In genomic region chr2:64143154-64144056, GRCh38 we compare ENCODE assay signal across 8 cellular contexts. TPM values are rescaled to one million over a fixed set of nuclear protein-coding genes. Genes with fewer than 3 reads are reported as not detected.
DNase-seq lines count a peak whose midpoint lies in the region; ATAC-seq and TF ChIP-seq lines count a peak whose summit lies in the region.

No MANE protein-coding gene starts in this region.

- no peaks in the 10 kb centered on the region for H3K4me1 ChIP-seq in endocrine pancreas (ENCODE audit: control insufficient read depth, insufficient read depth, low read length)
- peaks cover 9% of the 10 kb centered on the region for H3K4me1 ChIP-seq in mesendoderm (ENCODE audit: control insufficient read depth, low read depth, low read length)

- POLR2A ChIA-PET in WTC11 (lab: Charles Lee), result interaction anchor here (0.5 kb wide), 1 partner anchor 525 kb away, joined by 3 read pairs; no protein-coding TSS in a partner anchor

- H2AK5ac ChIP-seq in mesendoderm (ENCODE audit: low read length), result no peak overlapping the region

- no peaks in the 10 kb centered on the region for H3K79me1 ChIP-seq in mesendoderm (ENCODE audit: low read length)

- H3K9ac ChIP-seq in endocrine pancreas (ENCODE audit: control insufficient read depth, insufficient read depth, low read length) (peak overlapping the region; percentile 6), mesendoderm (ENCODE audit: low read length) (peak overlapping the region; percentile 97)

- H3K27ac ChIP-seq in mesendoderm (ENCODE audit: low read depth, low read length), result peak overlapping the region; percentile 99
- peak overlapping the region; percentile 96 for H3K27ac ChIP-seq in substantia nigra (ENCODE audit: low read depth, low read length, poor library complexity, severe bottlenecking)

- H3K4me1 Mint-ChIP-seq in WTC11, result peaks cover 37% of the 10 kb centered on the region

- DNase-seq in NCI-H1417 (lab: John Stamatoyannopoulos, UW) (peak; percentile 65 to 96 (median 92)), NCI-H1417 treated with DMSO at 0.1 percent for 48 hours (lab: John Stamatoyannopoulos, UW) (no peak), NCI-H1105 treated with DMSO at 0.1 percent for 48 hours (lab: John Stamatoyannopoulos, UW) (peak; percentile 53), WTC11 (ENCODE audit: low spot score) (peak; percentile 53), mesendoderm (peak; percentile 52), substantia nigra (lab: John Stamatoyannopoulos, UW) (peak in 27 of 49 donors; percentile 41 to 90 (median 60))

- H4K5ac ChIP-seq in mesendoderm (ENCODE audit: low read length), result no peak overlapping the region

- no CpG with 5 or more reads among the region's 69 CpGs for WGBS in mesendoderm (ENCODE audit: extremely low coverage, insufficient coverage, low lambda C conversion rate)

- H3K36me3 Mint-ChIP-seq in WTC11, result peaks cover 5% of the 10 kb centered on the region

- H3K4me3 ChIP-seq in endocrine pancreas (ENCODE audit: control insufficient read depth, insufficient read depth, low read length) (peak overlapping the region; percentile 98), mesendoderm (ENCODE audit: low read length) (peak overlapping the region; percentile 78)

- H3K27me3 Mint-ChIP-seq in WTC11 (ENCODE audit: low read depth), result no peaks in the 10 kb centered on the region

- H3K18ac ChIP-seq in mesendoderm (ENCODE audit: low read length), result peak overlapping the region; percentile 99

- peak; percentile 16 for ATAC-seq in HG02588 (IDR thresholded peaks at IDR 0.05; ENCODE audit: unreplicated experiment)
- ATAC-seq in WTC11, result peak; percentile 4

- H3K27me3 ChIP-seq in endocrine pancreas (ENCODE audit: control insufficient read depth, insufficient read depth, low read length), result no peaks in the 10 kb centered on the region
- no peaks in the 10 kb centered on the region for H3K27me3 ChIP-seq in mesendoderm (ENCODE audit: insufficient read depth, low read length, poor library complexity)

- peak overlapping the region; percentile 96 for H3K4ac ChIP-seq in mesendoderm (ENCODE audit: low read depth, low read length)

- no peak overlapping the region for H3K23ac ChIP-seq in mesendoderm (ENCODE audit: low read length)

- H3K9me3 ChIP-seq in endocrine pancreas (ENCODE audit: control insufficient read depth, low read length), result no peaks in the 10 kb centered on the region

- peaks cover 40% of the 10 kb centered on the region for H3K79me2 ChIP-seq in mesendoderm (ENCODE audit: control insufficient read depth, insufficient read depth, low read length)

- no peaks in the 10 kb centered on the region for H3K36me3 ChIP-seq in endocrine pancreas (ENCODE audit: control insufficient read depth, insufficient read depth, low read length)
- H3K36me3 ChIP-seq in mesendoderm (ENCODE audit: control insufficient read depth, insufficient read depth, low read length), result no peaks in the 10 kb centered on the region

- peak overlapping the region; percentile 57 for H2BK15ac ChIP-seq in mesendoderm (replicated peaks; ENCODE audit: low read depth)

- peak overlapping the region; percentile 98 for H4K8ac ChIP-seq in mesendoderm (ENCODE audit: low read depth, low read length)

- H3K56ac ChIP-seq in mesendoderm (ENCODE audit: low read length), result peak overlapping the region; percentile 98

- peak overlapping the region; percentile 97 for H2BK120ac ChIP-seq in mesendoderm (ENCODE audit: low read depth, low read length)

- H3K9me3 Mint-ChIP-seq in WTC11, result no peaks in the 10 kb centered on the region

- peak overlapping the region; percentile 89 for H3K4me3 Mint-ChIP-seq in WTC11

- TF ChIP-seq CTCF in WTC11 (IDR thresholded peaks at IDR 0.05), result no peak

- H3K4me2 ChIP-seq in mesendoderm (ENCODE audit: low read length), result peak overlapping the region; percentile 36

- peak overlapping the region; percentile 91 for H3K27ac Mint-ChIP-seq in WTC11

- CTCF ChIA-PET in WTC11 (lab: Charles Lee), result interaction anchor here (0.5 to 1.0 kb wide), 3 partner anchors 76 to 108 kb away, joined by 3 to 4 read pairs (median 3); no protein-coding TSS in a partner anchor

- peak overlapping the region; percentile 84 for H2BK5ac ChIP-seq in mesendoderm (ENCODE audit: low read length)

TF ChIP-seq in WTC11, 78 proteins besides CTCF, POLR2A, EP300 and RAD21 (continues in another document):
- TF ChIP-seq IRF2 (CRISPR knock-in tag; IDR thresholded peaks at IDR 0.05; ENCODE audit: borderline replicate concordance, low read depth) (no peak), ZNF671 (CRISPR knock-in tag; IDR thresholded peaks at IDR 0.05) (no peak), GTF2I (CRISPR knock-in tag; conservative IDR thresholded peaks at IDR 0.05) (no peak), ETV6 (CRISPR knock-in tag; IDR thresholded peaks at IDR 0.05) (no peak), GABPB1 (CRISPR knock-in tag; IDR thresholded peaks at IDR 0.05) (no peak), ZNF121 (CRISPR knock-in tag; IDR thresholded peaks at IDR 0.05) (no peak), ZNF281 (CRISPR knock-in tag; IDR thresholded peaks at IDR 0.05) (no peak), JAZF1 (CRISPR knock-in tag; IDR thresholded peaks at IDR 0.05) (no peak), CREM (CRISPR knock-in tag; IDR thresholded peaks at IDR 0.05) (no peak), ZNF138 (CRISPR knock-in tag; conservative IDR thresholded peaks at IDR 0.05) (no peak), PREB (CRISPR knock-in tag; IDR thresholded peaks at IDR 0.05; ENCODE audit: borderline replicate concordance) (no peak), PRDM15 (CRISPR knock-in tag; IDR thresholded peaks at IDR 0.05) (no peak), MXD4 (CRISPR knock-in tag; IDR thresholded peaks at IDR 0.05; ENCODE audit: borderline replicate concordance) (no peak), TP53 (CRISPR knock-in tag; IDR thresholded peaks at IDR 0.05) (no peak), TEAD1 (CRISPR knock-in tag; IDR thresholded peaks at IDR 0.05) (no peak), PRRX2 (CRISPR knock-in tag; IDR thresholded peaks at IDR 0.05) (no peak)

RNA-seq across cellular contexts. Expression of gene PELI1, which starts 0.8 kb away (rescaled TPM):
- 43.0 to 53.5 TPM (median 47.3 TPM) in 3 replicates for total RNA-seq in WTC11 (2021)
- polyA plus RNA-seq in mesendoderm (2013, experiment 1 of 2), result 44.0 TPM
- 41.3 TPM for polyA plus RNA-seq in mesendoderm (2013, experiment 2 of 2)
